1 cellular context compared by ENCODE assay signal in the genomic region with DNA sequence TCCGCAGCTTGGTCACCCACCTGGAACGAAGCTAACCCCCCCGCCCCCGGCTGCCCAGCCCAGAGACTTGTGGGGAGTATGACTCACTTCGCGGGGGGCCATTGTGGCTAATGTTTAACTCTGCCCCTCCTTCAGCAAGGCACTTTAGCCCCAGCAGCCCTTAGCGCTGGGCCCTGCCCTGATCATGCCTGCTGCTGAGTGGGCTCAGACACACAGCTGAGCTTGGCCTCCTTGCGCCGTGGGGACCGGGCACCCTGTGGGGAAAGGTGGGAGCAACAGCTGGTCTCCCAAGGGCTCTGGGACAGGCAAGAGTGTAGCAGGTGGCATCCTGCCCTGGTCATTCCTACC.
TF ChIP-seq lines count a peak whose summit lies in the region.

No MANE protein-coding gene starts in this region.

TF ChIP-seq in HepG2, 621 proteins besides CTCF, POLR2A, EP300 and RAD21 (continued from another document and continues in another):
- TF ChIP-seq, protein P1, sequence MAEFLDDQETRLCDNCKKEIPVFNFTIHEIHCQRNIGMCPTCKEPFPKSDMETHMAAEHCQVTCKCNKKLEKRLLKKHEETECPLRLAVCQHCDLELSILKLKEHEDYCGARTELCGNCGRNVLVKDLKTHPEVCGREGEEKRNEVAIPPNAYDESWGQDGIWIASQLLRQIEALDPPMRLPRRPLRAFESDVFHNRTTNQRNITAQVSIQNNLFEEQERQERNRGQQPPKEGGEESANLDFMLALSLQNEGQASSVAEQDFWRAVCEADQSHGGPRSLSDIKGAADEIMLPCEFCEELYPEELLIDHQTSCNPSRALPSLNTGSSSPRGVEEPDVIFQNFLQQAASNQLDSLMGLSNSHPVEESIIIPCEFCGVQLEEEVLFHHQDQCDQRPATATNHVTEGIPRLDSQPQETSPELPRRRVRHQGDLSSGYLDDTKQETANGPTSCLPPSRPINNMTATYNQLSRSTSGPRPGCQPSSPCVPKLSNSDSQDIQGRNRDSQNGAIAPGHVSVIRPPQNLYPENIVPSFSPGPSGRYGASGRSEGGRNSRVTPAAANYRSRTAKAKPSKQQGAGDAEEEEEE (CRISPR knock-in tag; IDR thresholded peaks at IDR 0.05; ENCODE audit: borderline replicate concordance), result no peak; the same call in 1 of the 2 replicates
- peak; percentile 59; the same call in 1 of the 2 replicates for TF ChIP-seq ZNF501 (CRISPR knock-in tag; IDR thresholded peaks at IDR 0.05)
- no peak for TF ChIP-seq ATM (IDR thresholded peaks at IDR 0.05; ENCODE audit: borderline replicate concordance)
- TF ChIP-seq SYNCRIP (IDR thresholded peaks at IDR 0.05; ENCODE audit: insufficient read depth, low read depth, low read length), result no peak
- TF ChIP-seq HOXA5 (CRISPR knock-in tag; IDR thresholded peaks at IDR 0.05), result 0 out of 2 replicates have a peak, but pooled peaks have one; percentile 38
- TF ChIP-seq HMG20A (CRISPR knock-in tag; IDR thresholded peaks at IDR 0.05; ENCODE audit: borderline replicate concordance), result no peak
- TF ChIP-seq KDM6A (CRISPR knock-in tag; IDR thresholded peaks at IDR 0.05; ENCODE audit: low read depth), result peak; percentile 65; the same call in 1 of the 2 replicates
- no peak for TF ChIP-seq KLF12 (CRISPR knock-in tag; IDR thresholded peaks at IDR 0.05; ENCODE audit: borderline replicate concordance)
- peak; percentile 67; the same call in 1 of the 2 replicates for TF ChIP-seq HOXA3 (CRISPR knock-in tag; IDR thresholded peaks at IDR 0.05)
- TF ChIP-seq, protein P2, sequence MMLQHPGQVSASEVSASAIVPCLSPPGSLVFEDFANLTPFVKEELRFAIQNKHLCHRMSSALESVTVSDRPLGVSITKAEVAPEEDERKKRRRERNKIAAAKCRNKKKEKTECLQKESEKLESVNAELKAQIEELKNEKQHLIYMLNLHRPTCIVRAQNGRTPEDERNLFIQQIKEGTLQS (CRISPR knock-in tag; IDR thresholded peaks at IDR 0.05), result peak; percentile 92
- TF ChIP-seq, protein P3, sequence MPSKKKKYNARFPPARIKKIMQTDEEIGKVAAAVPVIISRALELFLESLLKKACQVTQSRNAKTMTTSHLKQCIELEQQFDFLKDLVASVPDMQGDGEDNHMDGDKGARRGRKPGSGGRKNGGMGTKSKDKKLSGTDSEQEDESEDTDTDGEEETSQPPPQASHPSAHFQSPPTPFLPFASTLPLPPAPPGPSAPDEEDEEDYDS (CRISPR knock-in tag; IDR thresholded peaks at IDR 0.05), result peak; percentile 76
- peak; percentile 36; the same call in 1 of the 2 replicates for TF ChIP-seq MYNN (CRISPR knock-in tag; IDR thresholded peaks at IDR 0.05; ENCODE audit: low read depth)
- peak; percentile 13 for TF ChIP-seq AGO2 (optimal IDR thresholded peaks at IDR 0.05; ENCODE audit: low read depth, low read length)
- no peak for TF ChIP-seq ZFP62 (CRISPR knock-in tag; IDR thresholded peaks at IDR 0.05)
- TF ChIP-seq NFKB2 (CRISPR knock-in tag; IDR thresholded peaks at IDR 0.05; ENCODE audit: borderline replicate concordance), result peak; percentile 64; the same call in 1 of the 2 replicates
- no peak for TF ChIP-seq SUZ12 (IDR thresholded peaks at IDR 0.05; ENCODE audit: low read depth, low read length)
- peak; percentile 71 for TF ChIP-seq POLR2G (IDR thresholded peaks at IDR 0.05; ENCODE audit: low read depth, low read length)
- no peak for TF ChIP-seq ZSCAN30 (CRISPR knock-in tag; IDR thresholded peaks at IDR 0.05)
- TF ChIP-seq, protein P4, sequence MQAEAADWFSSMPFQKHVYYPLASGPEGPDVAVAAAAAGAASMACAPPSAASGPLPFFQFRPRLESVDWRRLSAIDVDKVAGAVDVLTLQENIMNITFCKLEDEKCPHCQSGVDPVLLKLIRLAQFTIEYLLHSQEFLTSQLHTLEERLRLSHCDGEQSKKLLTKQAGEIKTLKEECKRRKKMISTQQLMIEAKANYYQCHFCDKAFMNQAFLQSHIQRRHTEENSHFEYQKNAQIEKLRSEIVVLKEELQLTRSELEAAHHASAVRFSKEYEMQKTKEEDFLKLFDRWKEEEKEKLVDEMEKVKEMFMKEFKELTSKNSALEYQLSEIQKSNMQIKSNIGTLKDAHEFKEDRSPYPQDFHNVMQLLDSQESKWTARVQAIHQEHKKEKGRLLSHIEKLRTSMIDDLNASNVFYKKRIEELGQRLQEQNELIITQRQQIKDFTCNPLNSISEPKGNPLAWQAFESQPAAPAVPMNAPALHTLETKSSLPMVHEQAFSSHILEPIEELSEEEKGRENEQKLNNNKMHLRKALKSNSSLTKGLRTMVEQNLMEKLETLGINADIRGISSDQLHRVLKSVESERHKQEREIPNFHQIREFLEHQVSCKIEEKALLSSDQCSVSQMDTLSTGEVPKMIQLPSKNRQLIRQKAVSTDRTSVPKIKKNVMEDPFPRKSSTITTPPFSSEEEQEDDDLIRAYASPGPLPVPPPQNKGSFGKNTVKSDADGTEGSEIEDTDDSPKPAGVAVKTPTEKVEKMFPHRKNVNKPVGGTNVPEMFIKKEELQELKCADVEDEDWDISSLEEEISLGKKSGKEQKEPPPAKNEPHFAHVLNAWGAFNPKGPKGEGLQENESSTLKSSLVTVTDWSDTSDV (CRISPR knock-in tag; IDR thresholded peaks at IDR 0.05), result no peak
- TF ChIP-seq SRSF4 (IDR thresholded peaks at IDR 0.05; ENCODE audit: low read depth, low read length, poor library complexity, severe bottlenecking), result no peak
- no peak for TF ChIP-seq FOXC1 (CRISPR knock-in tag; IDR thresholded peaks at IDR 0.05; ENCODE audit: borderline replicate concordance)
- TF ChIP-seq, protein P5, sequence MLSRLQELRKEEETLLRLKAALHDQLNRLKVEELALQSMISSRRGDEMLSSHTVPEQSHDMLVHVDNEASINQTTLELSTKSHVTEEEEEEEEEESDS (CRISPR knock-in tag; IDR thresholded peaks at IDR 0.05; ENCODE audit: borderline replicate concordance), result no peak
- no peak for TF ChIP-seq ZNF883 (CRISPR knock-in tag; IDR thresholded peaks at IDR 0.05; ENCODE audit: not compliant biosample characterization)
- TF ChIP-seq RXRB (CRISPR knock-in tag; IDR thresholded peaks at IDR 0.05; ENCODE audit: borderline replicate concordance), result peak; percentile 71
- TF ChIP-seq, protein P6, sequence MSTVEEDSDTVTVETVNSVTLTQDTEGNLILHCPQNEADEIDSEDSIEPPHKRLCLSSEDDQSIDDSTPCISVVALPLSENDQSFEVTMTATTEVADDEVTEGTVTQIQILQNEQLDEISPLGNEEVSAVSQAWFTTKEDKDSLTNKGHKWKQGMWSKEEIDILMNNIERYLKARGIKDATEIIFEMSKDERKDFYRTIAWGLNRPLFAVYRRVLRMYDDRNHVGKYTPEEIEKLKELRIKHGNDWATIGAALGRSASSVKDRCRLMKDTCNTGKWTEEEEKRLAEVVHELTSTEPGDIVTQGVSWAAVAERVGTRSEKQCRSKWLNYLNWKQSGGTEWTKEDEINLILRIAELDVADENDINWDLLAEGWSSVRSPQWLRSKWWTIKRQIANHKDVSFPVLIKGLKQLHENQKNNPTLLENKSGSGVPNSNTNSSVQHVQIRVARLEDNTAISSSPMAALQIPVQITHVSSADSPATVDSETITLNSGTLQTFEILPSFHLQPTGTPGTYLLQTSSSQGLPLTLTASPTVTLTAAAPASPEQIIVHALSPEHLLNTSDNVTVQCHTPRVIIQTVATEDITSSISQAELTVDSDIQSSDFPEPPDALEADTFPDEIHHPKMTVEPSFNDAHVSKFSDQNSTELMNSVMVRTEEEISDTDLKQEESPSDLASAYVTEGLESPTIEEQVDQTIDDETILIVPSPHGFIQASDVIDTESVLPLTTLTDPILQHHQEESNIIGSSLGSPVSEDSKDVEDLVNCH (CRISPR knock-in tag; IDR thresholded peaks at IDR 0.05), result no peak
- TF ChIP-seq, protein P7, sequence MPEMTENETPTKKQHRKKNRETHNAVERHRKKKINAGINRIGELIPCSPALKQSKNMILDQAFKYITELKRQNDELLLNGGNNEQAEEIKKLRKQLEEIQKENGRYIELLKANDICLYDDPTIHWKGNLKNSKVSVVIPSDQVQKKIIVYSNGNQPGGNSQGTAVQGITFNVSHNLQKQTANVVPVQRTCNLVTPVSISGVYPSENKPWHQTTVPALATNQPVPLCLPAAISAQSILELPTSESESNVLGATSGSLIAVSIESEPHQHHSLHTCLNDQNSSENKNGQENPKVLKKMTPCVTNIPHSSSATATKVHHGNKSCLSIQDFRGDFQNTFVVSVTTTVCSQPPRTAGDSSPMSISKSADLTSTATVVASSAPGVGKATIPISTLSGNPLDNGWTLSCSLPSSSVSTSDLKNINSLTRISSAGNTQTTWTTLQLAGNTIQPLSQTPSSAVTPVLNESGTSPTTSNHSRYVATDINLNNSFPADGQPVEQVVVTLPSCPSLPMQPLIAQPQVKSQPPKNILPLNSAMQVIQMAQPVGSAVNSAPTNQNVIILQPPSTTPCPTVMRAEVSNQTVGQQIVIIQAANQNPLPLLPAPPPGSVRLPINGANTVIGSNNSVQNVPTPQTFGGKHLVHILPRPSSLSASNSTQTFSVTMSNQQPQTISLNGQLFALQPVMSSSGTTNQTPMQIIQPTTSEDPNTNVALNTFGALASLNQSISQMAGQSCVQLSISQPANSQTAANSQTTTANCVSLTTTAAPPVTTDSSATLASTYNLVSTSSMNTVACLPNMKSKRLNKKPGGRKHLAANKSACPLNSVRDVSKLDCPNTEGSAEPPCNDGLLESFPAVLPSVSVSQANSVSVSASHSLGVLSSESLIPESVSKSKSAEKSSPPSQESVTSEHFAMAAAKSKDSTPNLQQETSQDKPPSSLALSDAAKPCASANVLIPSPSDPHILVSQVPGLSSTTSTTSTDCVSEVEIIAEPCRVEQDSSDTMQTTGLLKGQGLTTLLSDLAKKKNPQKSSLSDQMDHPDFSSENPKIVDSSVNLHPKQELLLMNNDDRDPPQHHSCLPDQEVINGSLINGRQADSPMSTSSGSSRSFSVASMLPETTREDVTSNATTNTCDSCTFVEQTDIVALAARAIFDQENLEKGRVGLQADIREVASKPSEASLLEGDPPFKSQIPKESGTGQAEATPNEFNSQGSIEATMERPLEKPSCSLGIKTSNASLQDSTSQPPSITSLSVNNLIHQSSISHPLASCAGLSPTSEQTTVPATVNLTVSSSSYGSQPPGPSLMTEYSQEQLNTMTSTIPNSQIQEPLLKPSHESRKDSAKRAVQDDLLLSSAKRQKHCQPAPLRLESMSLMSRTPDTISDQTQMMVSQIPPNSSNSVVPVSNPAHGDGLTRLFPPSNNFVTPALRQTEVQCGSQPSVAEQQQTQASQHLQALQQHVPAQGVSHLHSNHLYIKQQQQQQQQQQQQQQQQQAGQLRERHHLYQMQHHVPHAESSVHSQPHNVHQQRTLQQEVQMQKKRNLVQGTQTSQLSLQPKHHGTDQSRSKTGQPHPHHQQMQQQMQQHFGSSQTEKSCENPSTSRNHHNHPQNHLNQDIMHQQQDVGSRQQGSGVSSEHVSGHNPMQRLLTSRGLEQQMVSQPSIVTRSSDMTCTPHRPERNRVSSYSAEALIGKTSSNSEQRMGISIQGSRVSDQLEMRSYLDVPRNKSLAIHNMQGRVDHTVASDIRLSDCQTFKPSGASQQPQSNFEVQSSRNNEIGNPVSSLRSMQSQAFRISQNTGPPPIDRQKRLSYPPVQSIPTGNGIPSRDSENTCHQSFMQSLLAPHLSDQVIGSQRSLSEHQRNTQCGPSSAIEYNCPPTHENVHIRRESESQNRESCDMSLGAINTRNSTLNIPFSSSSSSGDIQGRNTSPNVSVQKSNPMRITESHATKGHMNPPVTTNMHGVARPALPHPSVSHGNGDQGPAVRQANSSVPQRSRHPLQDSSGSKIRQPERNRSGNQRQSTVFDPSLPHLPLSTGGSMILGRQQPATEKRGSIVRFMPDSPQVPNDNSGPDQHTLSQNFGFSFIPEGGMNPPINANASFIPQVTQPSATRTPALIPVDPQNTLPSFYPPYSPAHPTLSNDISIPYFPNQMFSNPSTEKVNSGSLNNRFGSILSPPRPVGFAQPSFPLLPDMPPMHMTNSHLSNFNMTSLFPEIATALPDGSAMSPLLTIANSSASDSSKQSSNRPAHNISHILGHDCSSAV (CRISPR knock-in tag; IDR thresholded peaks at IDR 0.05; ENCODE audit: borderline replicate concordance), result no peak
- TF ChIP-seq NFATC3 (CRISPR knock-in tag; IDR thresholded peaks at IDR 0.05), result no peak
- no peak for TF ChIP-seq ZNF446 (CRISPR knock-in tag; IDR thresholded peaks at IDR 0.05)
- peak; percentile 98 for TF ChIP-seq JUND (CRISPR knock-in tag; IDR thresholded peaks at IDR 0.05)
- no peak for TF ChIP-seq ZNF460 (CRISPR knock-in tag; IDR thresholded peaks at IDR 0.05; ENCODE audit: borderline replicate concordance)
- TF ChIP-seq ZNF558 (CRISPR knock-in tag; IDR thresholded peaks at IDR 0.05; ENCODE audit: borderline replicate concordance), result no peak
- TF ChIP-seq ZNF550 (CRISPR knock-in tag; IDR thresholded peaks at IDR 0.05; ENCODE audit: borderline replicate concordance), result no peak
- no peak; the same call in 1 of the 2 replicates for TF ChIP-seq RBFOX2 (IDR thresholded peaks at IDR 0.05; ENCODE audit: low read depth, low read length)
- no peak for TF ChIP-seq HOXD1 (CRISPR knock-in tag; IDR thresholded peaks at IDR 0.05)
- peak; percentile 58 for TF ChIP-seq XRCC5 (optimal IDR thresholded peaks at IDR 0.05; ENCODE audit: low read length)
- TF ChIP-seq ZNF207 (IDR thresholded peaks at IDR 0.05; ENCODE audit: borderline replicate concordance), result no peak
- TF ChIP-seq, protein P8, sequence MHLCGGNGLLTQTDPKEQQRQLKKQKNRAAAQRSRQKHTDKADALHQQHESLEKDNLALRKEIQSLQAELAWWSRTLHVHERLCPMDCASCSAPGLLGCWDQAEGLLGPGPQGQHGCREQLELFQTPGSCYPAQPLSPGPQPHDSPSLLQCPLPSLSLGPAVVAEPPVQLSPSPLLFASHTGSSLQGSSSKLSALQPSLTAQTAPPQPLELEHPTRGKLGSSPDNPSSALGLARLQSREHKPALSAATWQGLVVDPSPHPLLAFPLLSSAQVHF (CRISPR knock-in tag; IDR thresholded peaks at IDR 0.05), result no peak
- TF ChIP-seq NFE2L2 (IDR thresholded peaks at IDR 0.05; ENCODE audit: low read length), result no peak
- no peak for TF ChIP-seq ZNF205 (CRISPR knock-in tag; IDR thresholded peaks at IDR 0.05)
- TF ChIP-seq SOX6 (IDR thresholded peaks at IDR 0.05), result no peak
- peak; percentile 61; the same call in 1 of the 2 replicates for TF ChIP-seq SOX6 (CRISPR knock-in tag; IDR thresholded peaks at IDR 0.05)
- TF ChIP-seq NR2C2 (CRISPR knock-in tag; IDR thresholded peaks at IDR 0.05; ENCODE audit: borderline replicate concordance), result no peak
- TF ChIP-seq SCMH1 (CRISPR knock-in tag; IDR thresholded peaks at IDR 0.05; ENCODE audit: borderline replicate concordance), result no peak
- no peak for TF ChIP-seq SNRNP70 (IDR thresholded peaks at IDR 0.05; ENCODE audit: low read depth, low read length)
- TF ChIP-seq ZNF879 (CRISPR knock-in tag; IDR thresholded peaks at IDR 0.05), result no peak
- TF ChIP-seq CREB1 (IDR thresholded peaks at IDR 0.05), result no peak
- TF ChIP-seq CREB1 (CRISPR knock-in tag; IDR thresholded peaks at IDR 0.05), result no peak
- no peak for TF ChIP-seq FOXJ3 (CRISPR knock-in tag; IDR thresholded peaks at IDR 0.05; ENCODE audit: borderline replicate concordance)
- 0 out of 2 replicates have a peak, but pooled peaks have one; percentile 53 for TF ChIP-seq TBX2 (CRISPR knock-in tag; IDR thresholded peaks at IDR 0.05; ENCODE audit: borderline replicate concordance)
- TF ChIP-seq PAF1 (CRISPR knock-in tag; IDR thresholded peaks at IDR 0.05), result no peak
- no peak for TF ChIP-seq SMARCC2 (IDR thresholded peaks at IDR 0.05)
